In the genomic region with DNA sequence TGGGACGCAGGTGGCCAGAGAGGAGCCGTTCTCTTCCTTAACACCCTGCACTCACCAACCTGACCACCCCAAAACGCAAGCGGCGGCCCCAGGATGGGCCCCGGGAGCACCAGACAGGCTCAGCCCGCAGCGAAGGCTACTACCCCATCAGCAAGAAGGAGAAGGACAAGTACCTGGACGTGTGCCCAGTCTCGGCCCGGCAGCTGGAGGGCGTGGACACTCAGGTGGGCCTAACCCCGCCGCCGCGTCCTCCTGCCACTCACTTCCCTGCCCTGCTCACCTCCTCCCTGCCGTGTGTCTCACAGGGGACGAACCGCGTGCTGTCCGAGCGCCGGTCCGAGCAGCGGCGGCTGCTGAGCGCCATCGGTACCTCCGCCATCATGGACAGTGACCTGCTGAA, we compare ENCODE assay signal across 21 cellular contexts.
"Had no signal": no experiment of that assay in that cellular context is flagged by ENCODE, and none has a peak within 500 bp of the region (broad histone marks: within the 10 kb centered on the region; RNA-seq: fewer than 3 reads in every experiment).

No MANE protein-coding gene starts in this region.

- H3K27me3 ChIP-seq: ascending aorta, brain microvascular endothelial cell, left lung, neutrophil, ovary, spleen, thyroid gland had no signal

- DNase-seq: activated CD4-positive, alpha-beta memory T cell treated with anti-CD3 and anti-CD28 coated beads, Interleukin-2, amount 10 ng/mL, durations not matched to agents 7 days and 5 days; activated CD4-positive, alpha-beta T cell treated with anti-CD3 and anti-CD28 coated beads for 48 hours; activated gamma-delta T cell; brain microvascular endothelial cell; central memory CD4-positive, alpha-beta T cell; dermis blood vessel endothelial cell; effector CD8-positive, alpha-beta T cell; foreskin melanocyte; kidney glomerular epithelial cell; left lung; ovary; spleen; stimulated activated CD4-positive, alpha-beta T cell treated with anti-CD3 and anti-CD28 coated beads, Interleukin-4, amount 100 ng/mL, for 1 hour; substantia nigra; thyroid gland had no signal

- H3K36me3 ChIP-seq: ovary had no signal

- H3K9me3 ChIP-seq: ascending aorta, left lung, neutrophil, ovary, prostate gland, spleen, thyroid gland had no signal

- H3K4me1 ChIP-seq: prostate gland had no signal

- H3K27ac ChIP-seq: ascending aorta, brain microvascular endothelial cell, left lung, neutrophil, ovary, prostate gland, spleen, thyroid gland had no signal

- ATAC-seq: activated naive CD4-positive, alpha-beta T cell treated with anti-CD3 and anti-CD28 coated beads, Interleukin-2, amount 50 U/mL, for 72 hours; left lung; natural killer cell treated with Interleukin-12 subunit alpha and Interleukin-12 subunit beta and Interleukin-15 and Interleukin-18, amount 100 ng/mL, for 72 hours had no signal

- H3K4me3 ChIP-seq: ascending aorta, left lung, lung, ovary, prostate gland, spleen, thyroid gland had no signal
